ENCODE assay signal across 18 cellular contexts in the genomic region with DNA sequence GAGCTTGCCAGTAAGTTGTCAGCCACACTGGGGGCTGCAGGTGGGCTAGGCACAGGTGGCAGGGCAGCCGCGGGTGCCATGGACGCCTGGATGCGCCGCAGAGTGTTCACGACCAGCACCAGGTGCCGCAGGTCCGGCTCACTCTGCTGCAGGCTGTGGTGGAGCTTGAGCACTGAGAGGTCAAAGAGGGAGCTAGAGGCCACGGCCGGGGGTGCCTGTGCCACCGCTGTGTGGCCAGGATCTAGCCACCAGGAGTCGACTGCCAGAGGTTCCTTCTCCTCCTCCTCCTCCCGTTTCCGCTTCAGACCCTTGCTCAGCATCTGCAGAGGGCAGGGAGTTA. TPM values are rescaled to one million over a fixed set of nuclear protein-coding genes. Genes with fewer than 3 reads are reported as not detected.
DNase-seq lines count a peak whose midpoint lies in the region; ATAC-seq and TF ChIP-seq lines count a peak whose summit lies in the region.
"Had no signal": no experiment of that assay in that cellular context is flagged by ENCODE, and none has a peak within 500 bp of the region (broad histone marks: within the 10 kb centered on the region; RNA-seq: fewer than 3 reads in every experiment).

No MANE protein-coding gene starts in this region.

- TF ChIP-seq EP300 in gastroesophageal sphincter (IDR thresholded peaks at IDR 0.05), result no peak

- POLR2A ChIA-PET in activated CD8-positive, alpha-beta T cell treated with anti-CD3 and anti-CD28 coated beads for 36 hours (lab: Charles Lee), result interaction anchor here (1.0 to 1.2 kb wide), 2 partner anchors 20 kb away, joined by 3 to 5 read pairs; no protein-coding TSS in a partner anchor
- POLR2A ChIA-PET in activated CD8-positive, alpha-beta T cell treated with anti-CD3 and anti-CD28 coated beads, Interleukin-2, amount 10 ng/mL, durations not matched to agents 7 days and 5 days (lab: Charles Lee), result interaction anchor here (1.3 kb wide), 1 partner anchor 20 kb away, joined by 6 read pairs; the partner anchor contains the start of gene SERTAD3
- POLR2A ChIA-PET in A673 (lab: Charles Lee; ENCODE audit: low non-redundant PET), result no interaction called here

- H3K36me3 ChIP-seq in gastroesophageal sphincter (peaks cover 0 to 16% of the 10 kb centered on the region in 2 donors), spleen (peaks cover 0 to 16% (median 11%) of the 10 kb centered on the region in 6 donors), A673 (ENCODE audit: insufficient read depth, low read length, poor library complexity, severe bottlenecking) (peaks cover 10% of the 10 kb centered on the region)

- TF ChIP-seq CTCF in activated CD8-positive, alpha-beta T cell treated with anti-CD3 and anti-CD28 coated beads for 36 hours (IDR thresholded peaks at IDR 0.05), result no peak
- TF ChIP-seq CTCF in gastroesophageal sphincter (IDR thresholded peaks at IDR 0.05) (no peak), spleen (IDR thresholded peaks at IDR 0.05 in 8 of 11, conservative IDR thresholded peaks at IDR 0.05 in 3 of 11) (no peak), A673 (conservative IDR thresholded peaks at IDR 0.05; ENCODE audit: low read depth, low read length) (no peak), foreskin fibroblast (IDR thresholded peaks at IDR 0.05; ENCODE audit: low read depth, low read length) (no peak)

- TF ChIP-seq POLR2A in gastroesophageal sphincter (IDR thresholded peaks at IDR 0.05) (no peak), spleen (IDR thresholded peaks at IDR 0.05) (no peak)

- H3K4me3 Mint-ChIP-seq in activated CD8-positive, alpha-beta T cell treated with anti-CD3 and anti-CD28 coated beads for 36 hours, result no peak overlapping the region
- no peak overlapping the region for H3K4me3 Mint-ChIP-seq in activated CD8-positive, alpha-beta T cell treated with anti-CD3 and anti-CD28 coated beads, Interleukin-2, amount 10 ng/mL, durations not matched to agents 7 days and 5 days
- no peak overlapping the region for H3K4me3 Mint-ChIP-seq in T-helper 17 cell
- H3K4me3 Mint-ChIP-seq: stimulated activated naive B cell treated with anti-CD40 and anti-IgM and Interleukin-4, amounts not matched to agents 10 μg/mL and 1 μg/mL and 100 μg/mL, for 72 hours had no signal

- H3K27ac Mint-ChIP-seq in activated CD8-positive, alpha-beta T cell treated with anti-CD3 and anti-CD28 coated beads for 36 hours, result peak overlapping the region; percentile 68
- no peak overlapping the region for H3K27ac Mint-ChIP-seq in activated CD8-positive, alpha-beta T cell treated with anti-CD3 and anti-CD28 coated beads, Interleukin-2, amount 10 ng/mL, durations not matched to agents 7 days and 5 days
- peak overlapping the region; percentile 90 for H3K27ac Mint-ChIP-seq in T-helper 17 cell
- H3K27ac Mint-ChIP-seq: stimulated activated naive B cell treated with anti-CD40 and anti-IgM and Interleukin-4, amounts not matched to agents 10 μg/mL and 1 μg/mL and 100 μg/mL, for 72 hours had no signal

- no peaks in the 10 kb centered on the region for H3K27me3 ChIP-seq in gastroesophageal sphincter
- H3K27me3 ChIP-seq in spleen (replicated peaks in 1 of 7), result no peaks in the 10 kb centered on the region
- H3K27me3 ChIP-seq in A673 (replicated peaks; ENCODE audit: insufficient read depth, low read depth, low read length, poor library complexity), result no peaks in the 10 kb centered on the region

- CTCF ChIA-PET in activated CD8-positive, alpha-beta T cell treated with anti-CD3 and anti-CD28 coated beads for 36 hours (lab: Charles Lee), result interaction anchor here (1.6 to 4.8 kb wide), 3 partner anchors 10 to 117 kb away, joined by 6 to 28 read pairs (median 22); no protein-coding TSS in a partner anchor
- CTCF ChIA-PET in activated CD8-positive, alpha-beta T cell treated with anti-CD3 and anti-CD28 coated beads, Interleukin-2, amount 10 ng/mL, durations not matched to agents 7 days and 5 days (lab: Charles Lee), result interaction anchor here (4.0 kb wide), 1 partner anchor 42 kb away, joined by 38 read pairs; the partner anchor contains the start of gene BLVRB
- CTCF ChIA-PET in A673 (lab: Charles Lee), result no interaction called here

- DNase-seq in activated CD8-positive, alpha-beta T cell treated with anti-CD3 and anti-CD28 coated beads for 36 hours, result no peak
- DNase-seq in activated CD8-positive, alpha-beta T cell treated with anti-CD3 and anti-CD28 coated beads, Interleukin-2, amount 10 ng/mL, durations not matched to agents 7 days and 5 days, result no peak
- DNase-seq in T-helper 17 cell (no peak), spleen (no peak), A673 (ENCODE audit: low spot score) (no peak), foreskin fibroblast (no peak), SIG-M5 (lab: John Stamatoyannopoulos, UW) (no peak)
- DNase-seq: activated CD8-positive, alpha-beta memory T cell treated with anti-CD3 and anti-CD28 coated beads, Interleukin-2, amount 50 U/mL, for 4 hours; foreskin melanocyte; GOT3; KBM-7; NCI-H1417; NCI-H2227 treated with DMSO at 0.1 percent for 48 hours; retina; stimulated activated naive B cell treated with anti-CD40 and anti-IgM and Interleukin-4, amounts not matched to agents 10 μg/mL and 1 μg/mL and 100 μg/mL, for 72 hours had no signal

- intact Hi-C loops in activated CD8-positive, alpha-beta T cell treated with anti-CD3 and anti-CD28 coated beads for 36 hours (cut with micrococcal nuclease), result no loop called here
- intact Hi-C loops in spleen (cut with DNase I; ENCODE audit: low total_unique reads) (no loop called here), A673 (cut with micrococcal nuclease; ENCODE audit: unreplicated experiment) (no loop called here)

- H3K36me3 Mint-ChIP-seq in activated CD8-positive, alpha-beta T cell treated with anti-CD3 and anti-CD28 coated beads for 36 hours (ENCODE audit: low read depth), result peaks cover 17% of the 10 kb centered on the region
- H3K36me3 Mint-ChIP-seq in activated CD8-positive, alpha-beta T cell treated with anti-CD3 and anti-CD28 coated beads, Interleukin-2, amount 10 ng/mL, durations not matched to agents 7 days and 5 days (ENCODE audit: low read depth), result peaks cover 20% of the 10 kb centered on the region
- H3K36me3 Mint-ChIP-seq in T-helper 17 cell (ENCODE audit: low read depth), result peaks cover 2% of the 10 kb centered on the region
- H3K36me3 Mint-ChIP-seq: WTC11 had no signal

- peaks cover 14% of the 10 kb centered on the region for H3K4me1 Mint-ChIP-seq in activated CD8-positive, alpha-beta T cell treated with anti-CD3 and anti-CD28 coated beads for 36 hours (ENCODE audit: low read depth)
- H3K4me1 Mint-ChIP-seq in activated CD8-positive, alpha-beta T cell treated with anti-CD3 and anti-CD28 coated beads, Interleukin-2, amount 10 ng/mL, durations not matched to agents 7 days and 5 days (ENCODE audit: low read depth), result peaks cover 33% of the 10 kb centered on the region
- peaks cover 14% of the 10 kb centered on the region for H3K4me1 Mint-ChIP-seq in T-helper 17 cell

- peaks cover 0 to 57% (median 29%) of the 10 kb centered on the region in 3 donors for H3K4me1 ChIP-seq in gastroesophageal sphincter
- H3K4me1 ChIP-seq in spleen, result peaks cover 22 to 67% (median 51%) of the 10 kb centered on the region in 6 donors
- peaks cover 6% of the 10 kb centered on the region for H3K4me1 ChIP-seq in A673 (ENCODE audit: insufficient read depth, low read length, poor library complexity, severe bottlenecking)

- H3K9me3 ChIP-seq in T-helper 17 cell (ENCODE audit: control insufficient read depth, low read length, poor library complexity, severe bottlenecking) (no peaks in the 10 kb centered on the region), gastroesophageal sphincter (no peaks in the 10 kb centered on the region), spleen (no peaks in the 10 kb centered on the region), A673 (ENCODE audit: low read depth, low read length, poor library complexity, severe bottlenecking) (no peaks in the 10 kb centered on the region)

- no peaks in the 10 kb centered on the region for H3K9me3 Mint-ChIP-seq in activated CD8-positive, alpha-beta T cell treated with anti-CD3 and anti-CD28 coated beads for 36 hours
- H3K9me3 Mint-ChIP-seq in activated CD8-positive, alpha-beta T cell treated with anti-CD3 and anti-CD28 coated beads, Interleukin-2, amount 10 ng/mL, durations not matched to agents 7 days and 5 days (ENCODE audit: insufficient read depth), result no peaks in the 10 kb centered on the region
- H3K9me3 Mint-ChIP-seq: stimulated activated naive B cell treated with anti-CD40 and anti-IgM and Interleukin-4, amounts not matched to agents 10 μg/mL and 1 μg/mL and 100 μg/mL, for 72 hours; WTC11 had no signal

- WGBS in gastroesophageal sphincter (ENCODE audit: low coverage in 1 of 2), 2 donors, result 81 to 100% methylated on average over 2 to 9 of the region's 14 CpGs
- WGBS in spleen, 5 donors, result 84 to 92% (median 89%) methylated on average over 13 to 14 of the region's 14 CpGs

- H3K27ac ChIP-seq in gastroesophageal sphincter, result peak overlapping the region in 3 of 4 donors; percentile 69 to 98 (median 92)
- peak overlapping the region in 5 of 8 donors; percentile 6 to 100 (median 99) for H3K27ac ChIP-seq in spleen
- no peak overlapping the region for H3K27ac ChIP-seq in A673 (ENCODE audit: low read depth, low read length, poor library complexity, severe bottlenecking)

- H3K27me3 Mint-ChIP-seq in activated CD8-positive, alpha-beta T cell treated with anti-CD3 and anti-CD28 coated beads for 36 hours, result no peaks in the 10 kb centered on the region
- no peaks in the 10 kb centered on the region for H3K27me3 Mint-ChIP-seq in activated CD8-positive, alpha-beta T cell treated with anti-CD3 and anti-CD28 coated beads, Interleukin-2, amount 10 ng/mL, durations not matched to agents 7 days and 5 days (ENCODE audit: low read depth)
- no peaks in the 10 kb centered on the region for H3K27me3 Mint-ChIP-seq in T-helper 17 cell

- H3K4me3 ChIP-seq in gastroesophageal sphincter (no peak overlapping the region), spleen (no peak overlapping the region), A673 (ENCODE audit: low read depth, low read length, poor library complexity, severe bottlenecking) (no peak overlapping the region), foreskin fibroblast (ENCODE audit: low read depth in 1 of 2, low read length in 2 of 2) (peak overlapping the region in 1 of 2 donors; percentile 98)

- no TSS peak for BruUV-seq in A673 (replicated peaks; lab: Mats Ljungman, UMichigan)

- no peak for ATAC-seq in activated CD8-positive, alpha-beta T cell treated with anti-CD3 and anti-CD28 coated beads for 36 hours
- no peak for ATAC-seq in activated CD8-positive, alpha-beta T cell treated with anti-CD3 and anti-CD28 coated beads, Interleukin-2, amount 10 ng/mL, durations not matched to agents 7 days and 5 days
- ATAC-seq in T-helper 17 cell (no peak), gastroesophageal sphincter (no peak)
- ATAC-seq: stimulated activated naive B cell treated with anti-CD40 and anti-IgM and Interleukin-4, amounts not matched to agents 10 μg/mL and 1 μg/mL and 100 μg/mL, for 72 hours; WTC11 had no signal

RNA-seq across cellular contexts. Expression of gene SERTAD1, which starts 2.6 kb away (rescaled TPM):
- total RNA-seq in activated CD8-positive, alpha-beta T cell treated with anti-CD3 and anti-CD28 coated beads for 36 hours, result 10 to 100 TPM; 15.5 to 17.2 TPM
- total RNA-seq in activated CD8-positive, alpha-beta T cell treated with anti-CD3 and anti-CD28 coated beads, Interleukin-2, amount 10 ng/mL, durations not matched to agents 7 days and 5 days, result 10 to 100 TPM in 1 of 2 experiments, 1 to 10 TPM in 1; 9.3 to 10.1 TPM
- total RNA-seq in T-helper 17 cell (10 to 100 TPM; 18.1 to 19.4 TPM), gastroesophageal sphincter (10 to 100 TPM; 16.6 to 22.1 (median 18.9) TPM), spleen (10 to 100 TPM in 6 of 7 donors, 1 to 10 TPM in 1; 9.8 to 19.7 (median 13.2) TPM), A673 (2021) (9.6 and 16.5 TPM in 2 replicates)
- 10 to 100 TPM in 1 of 3 donors, 1 to 10 TPM in 2; 8.5 to 14.9 (median 9.4) TPM for polyA plus RNA-seq in spleen

RNA-seq across cellular contexts. Expression of gene PRX, which starts 10.0 kb away (rescaled TPM):
- total RNA-seq in activated CD8-positive, alpha-beta T cell treated with anti-CD3 and anti-CD28 coated beads for 36 hours, result 1 to 10 TPM; 1.2 TPM
- 1 to 10 TPM in 1 of 2 experiments, under 1 TPM in 1; 0.84 to 1.1 TPM for total RNA-seq in activated CD8-positive, alpha-beta T cell treated with anti-CD3 and anti-CD28 coated beads, Interleukin-2, amount 10 ng/mL, durations not matched to agents 7 days and 5 days
- 1 to 10 TPM; 1.5 to 1.7 TPM for total RNA-seq in T-helper 17 cell
- 10 to 100 TPM in 1 of 4 donors, 1 to 10 TPM in 3; 4.5 to 12.7 (median 6.7) TPM for total RNA-seq in gastroesophageal sphincter
- 1 to 10 TPM; 1.7 to 3.4 (median 3.0) TPM for total RNA-seq in spleen
- 1 to 10 TPM in 1 of 3 donors, under 1 TPM in 2; 0.50 to 1.8 (median 0.56) TPM for polyA plus RNA-seq in spleen
- total RNA-seq in A673 (2021), result 2.5 and 3.9 TPM in 2 replicates

RNA-seq across cellular contexts. Expression of gene SERTAD3, which starts 20.9 kb away (rescaled TPM):
- 10 to 100 TPM in 1 of 2 experiments, 1 to 10 TPM in 1; 8.8 to 11.2 TPM for total RNA-seq in activated CD8-positive, alpha-beta T cell treated with anti-CD3 and anti-CD28 coated beads for 36 hours
- total RNA-seq in activated CD8-positive, alpha-beta T cell treated with anti-CD3 and anti-CD28 coated beads, Interleukin-2, amount 10 ng/mL, durations not matched to agents 7 days and 5 days, result 10 to 100 TPM; 10.0 to 11.9 TPM
- total RNA-seq in T-helper 17 cell (10 to 100 TPM; 23.5 to 24.6 TPM), gastroesophageal sphincter (10 to 100 TPM; 22.1 to 30.2 (median 26.4) TPM), spleen (10 to 100 TPM; 21.5 to 51.4 (median 30.9) TPM), A673 (2021) (26.3 and 28.7 TPM in 2 replicates)
- polyA plus RNA-seq in spleen, result 10 to 100 TPM; 21.8 to 32.6 (median 23.5) TPM

RNA-seq across cellular contexts. Expression of gene HIPK4, which starts 33.2 kb away (rescaled TPM):
- not detected for total RNA-seq in activated CD8-positive, alpha-beta T cell treated with anti-CD3 and anti-CD28 coated beads for 36 hours
- under 1 TPM in 1 of 2 experiments, not detected in 1; 0.10 TPM for total RNA-seq in activated CD8-positive, alpha-beta T cell treated with anti-CD3 and anti-CD28 coated beads, Interleukin-2, amount 10 ng/mL, durations not matched to agents 7 days and 5 days
- total RNA-seq in T-helper 17 cell, result not detected
- total RNA-seq in gastroesophageal sphincter, result 1 to 10 TPM in 1 of 4 donors, under 1 TPM in 1, not detected in 2; 0.19 to 1.1 TPM
- total RNA-seq in spleen, result under 1 TPM in 1 of 7 donors, not detected in 6; 0.19 TPM
- under 1 TPM in 1 of 3 donors, not detected in 2; 0.08 TPM for polyA plus RNA-seq in spleen
- total RNA-seq in A673 (2021), result 0.15 TPM in 1 of 2 replicates, not detected in the other
- total RNA-seq: A172 had no signal

RNA-seq across cellular contexts. Expression of gene BLVRB, which starts 42.3 kb away (rescaled TPM):
- total RNA-seq in activated CD8-positive, alpha-beta T cell treated with anti-CD3 and anti-CD28 coated beads for 36 hours, result 10 to 100 TPM; 21.2 to 21.7 TPM
- 10 to 100 TPM; 15.1 to 16.5 TPM for total RNA-seq in activated CD8-positive, alpha-beta T cell treated with anti-CD3 and anti-CD28 coated beads, Interleukin-2, amount 10 ng/mL, durations not matched to agents 7 days and 5 days
- 1 to 10 TPM; 7.4 to 9.9 TPM for total RNA-seq in T-helper 17 cell
- 100 to 1,000 TPM; 146 to 209 (median 164) TPM for total RNA-seq in gastroesophageal sphincter
- 100 to 1,000 TPM in 6 of 7 donors, 10 to 100 TPM in 1; 92.3 to 243 (median 179) TPM for total RNA-seq in spleen
- 100 to 1,000 TPM in 2 of 3 donors, 10 to 100 TPM in 1; 90.6 to 215 (median 136) TPM for polyA plus RNA-seq in spleen
- 36.1 and 48.2 TPM in 2 replicates for total RNA-seq in A673 (2021)
